23 cellular contexts compared by ENCODE assay signal in genomic region chr2:112166801-112167499, GRCh38. TPM values are rescaled to one million over a fixed set of nuclear protein-coding genes. Genes with fewer than 3 reads are reported as not detected.
DNase-seq lines count a peak whose midpoint lies in the region; ATAC-seq and TF ChIP-seq lines count a peak whose summit lies in the region.
"Had no signal": no experiment of that assay in that cellular context is flagged by ENCODE, and none has a peak within 500 bp of the region (broad histone marks: within the 10 kb centered on the region; RNA-seq: fewer than 3 reads in every experiment).

No MANE protein-coding gene starts in this region.

- intact Hi-C loops in uterus (cut with DNase I; ENCODE audit: low total_unique reads): no loop called here

- no peaks in the 10 kb centered on the region for H3K27me3 ChIP-seq in CD4-positive, CD25-positive, alpha-beta regulatory T cell (ENCODE audit: control insufficient read depth, insufficient read depth, low read length)
- H3K27me3 ChIP-seq in uterus: no peaks in the 10 kb centered on the region
- H3K27me3 ChIP-seq: BE2C, body of pancreas, neural progenitor cell, stomach, tibial nerve had no signal

- peaks cover 6% of the 10 kb centered on the region for H3K4me1 Mint-ChIP-seq in activated CD4-positive, alpha-beta T cell treated with anti-CD3 and anti-CD28 coated beads, Interleukin-2, amount 10 ng/mL, durations not matched to agents 7 days and 5 days
- peaks cover 6 to 18% (median 9%) of the 10 kb centered on the region in 4 donors for H3K4me1 Mint-ChIP-seq in CD4-positive, CD25-positive, alpha-beta regulatory T cell
- peaks cover 22% of the 10 kb centered on the region for H3K4me1 Mint-ChIP-seq in activated T-cell treated with anti-CD3 and anti-CD28 coated beads, Interleukin-2, amount 50 U/mL, for 72 hours (ENCODE audit: low read depth)
- H3K4me1 Mint-ChIP-seq: activated B cell treated with CpG ODN at 0.5 μM for 24 hours had no signal

- H3K36me3 ChIP-seq in CD4-positive, CD25-positive, alpha-beta regulatory T cell (ENCODE audit: control insufficient read depth, insufficient read depth, low read length): no peaks in the 10 kb centered on the region
- H3K36me3 ChIP-seq in uterus: no peaks in the 10 kb centered on the region
- H3K36me3 ChIP-seq: BE2C, lower lobe of right lung, neural progenitor cell, stomach, tibial nerve had no signal

- no peak overlapping the region for H3K27ac Mint-ChIP-seq in activated CD4-positive, alpha-beta T cell treated with anti-CD3 and anti-CD28 coated beads, Interleukin-2, amount 10 ng/mL, durations not matched to agents 7 days and 5 days
- H3K27ac Mint-ChIP-seq in CD4-positive, CD25-positive, alpha-beta regulatory T cell: peak overlapping the region; percentile 61 to 92 (median 72)
- peak overlapping the region; percentile 16 for H3K27ac Mint-ChIP-seq in activated T-cell treated with anti-CD3 and anti-CD28 coated beads, Interleukin-2, amount 50 U/mL, for 72 hours
- H3K27ac Mint-ChIP-seq: activated B cell treated with CpG ODN at 0.5 μM for 24 hours, neural progenitor cell had no signal

- CTCF ChIA-PET in activated CD4-positive, alpha-beta T cell treated with anti-CD3 and anti-CD28 coated beads, Interleukin-2, amount 10 ng/mL, durations not matched to agents 7 days and 5 days (lab: Charles Lee): no interaction called here

- no peaks in the 10 kb centered on the region for H3K9me3 Mint-ChIP-seq in activated CD4-positive, alpha-beta T cell treated with anti-CD3 and anti-CD28 coated beads, Interleukin-2, amount 10 ng/mL, durations not matched to agents 7 days and 5 days
- H3K9me3 Mint-ChIP-seq in CD4-positive, CD25-positive, alpha-beta regulatory T cell: no peaks in the 10 kb centered on the region
- no peaks in the 10 kb centered on the region for H3K9me3 Mint-ChIP-seq in activated T-cell treated with anti-CD3 and anti-CD28 coated beads, Interleukin-2, amount 50 U/mL, for 72 hours
- H3K9me3 Mint-ChIP-seq: activated B cell treated with CpG ODN at 0.5 μM for 24 hours; effector memory CD8-positive, alpha-beta T cell; neural progenitor cell had no signal

- peaks cover 8% of the 10 kb centered on the region for H3K4me1 ChIP-seq in CD4-positive, CD25-positive, alpha-beta regulatory T cell (ENCODE audit: control insufficient read depth, insufficient read depth, low read length, poor library complexity, severe bottlenecking)
- H3K4me1 ChIP-seq in uterus: no peaks in the 10 kb centered on the region
- H3K4me1 ChIP-seq: BE2C, body of pancreas, lower lobe of right lung, neural progenitor cell, psoas muscle, stomach, tibial nerve had no signal

- no peak for TF ChIP-seq CTCF in uterus (IDR thresholded peaks at IDR 0.05)

- no peak overlapping the region for H3K4me3 ChIP-seq in CD4-positive, CD25-positive, alpha-beta regulatory T cell (ENCODE audit: low read depth, low read length)
- H3K4me3 ChIP-seq in uterus: no peak overlapping the region
- H3K4me3 ChIP-seq: body of pancreas, lower lobe of right lung, neural progenitor cell, psoas muscle, skin epidermis, stomach, tibial nerve had no signal

- ATAC-seq in CD4-positive, CD25-positive, alpha-beta regulatory T cell (ENCODE audit: low read depth in 2 of 2): peak; percentile 82 to 86
- ATAC-seq in activated T-cell treated with anti-CD3 and anti-CD28 coated beads, Interleukin-2, amount 50 U/mL, for 72 hours (replicated peaks in 1 of 2): peak; percentile 71 to 75
- no peak for ATAC-seq in left lobe of liver
- ATAC-seq: body of pancreas; effector memory CD8-positive, alpha-beta T cell; lower lobe of right lung; psoas muscle had no signal

- no peak for TF ChIP-seq POLR2A in uterus (IDR thresholded peaks at IDR 0.05)

- H3K27me3 Mint-ChIP-seq in activated CD4-positive, alpha-beta T cell treated with anti-CD3 and anti-CD28 coated beads, Interleukin-2, amount 10 ng/mL, durations not matched to agents 7 days and 5 days: no peaks in the 10 kb centered on the region
- peaks cover 5% of the 10 kb centered on the region for H3K27me3 Mint-ChIP-seq in CD4-positive, CD25-positive, alpha-beta regulatory T cell
- H3K27me3 Mint-ChIP-seq in activated T-cell treated with anti-CD3 and anti-CD28 coated beads, Interleukin-2, amount 50 U/mL, for 72 hours (ENCODE audit: low read depth): no peaks in the 10 kb centered on the region
- H3K27me3 Mint-ChIP-seq: activated B cell treated with CpG ODN at 0.5 μM for 24 hours had no signal

- no peaks in the 10 kb centered on the region for H3K36me3 Mint-ChIP-seq in activated CD4-positive, alpha-beta T cell treated with anti-CD3 and anti-CD28 coated beads, Interleukin-2, amount 10 ng/mL, durations not matched to agents 7 days and 5 days (ENCODE audit: low read depth)
- H3K36me3 Mint-ChIP-seq in CD4-positive, CD25-positive, alpha-beta regulatory T cell: no peaks in the 10 kb centered on the region
- H3K36me3 Mint-ChIP-seq in activated T-cell treated with anti-CD3 and anti-CD28 coated beads, Interleukin-2, amount 50 U/mL, for 72 hours (ENCODE audit: insufficient read depth in 2 of 2): no peaks in the 10 kb centered on the region

- H3K27ac ChIP-seq in CD4-positive, CD25-positive, alpha-beta regulatory T cell (ENCODE audit: insufficient read depth, low read length, poor library complexity, severe bottlenecking): no peak overlapping the region
- H3K27ac ChIP-seq in uterus: no peak overlapping the region
- H3K27ac ChIP-seq: body of pancreas, lower lobe of right lung, neural progenitor cell, psoas muscle, skin epidermis, stomach, tibial nerve had no signal

- POLR2A ChIA-PET in activated CD4-positive, alpha-beta T cell treated with anti-CD3 and anti-CD28 coated beads, Interleukin-2, amount 10 ng/mL, durations not matched to agents 7 days and 5 days (lab: Charles Lee): no interaction called here

- H3K4me3 Mint-ChIP-seq in activated CD4-positive, alpha-beta T cell treated with anti-CD3 and anti-CD28 coated beads, Interleukin-2, amount 10 ng/mL, durations not matched to agents 7 days and 5 days: no peak overlapping the region
- H3K4me3 Mint-ChIP-seq in CD4-positive, CD25-positive, alpha-beta regulatory T cell: peak overlapping the region in 3 of 4 donors; percentile 2 to 29 (median 8)
- peak overlapping the region in 1 of 2 donors; percentile 18 for H3K4me3 Mint-ChIP-seq in activated T-cell treated with anti-CD3 and anti-CD28 coated beads, Interleukin-2, amount 50 U/mL, for 72 hours
- H3K4me3 Mint-ChIP-seq: activated B cell treated with CpG ODN at 0.5 μM for 24 hours; effector memory CD8-positive, alpha-beta T cell; neural progenitor cell had no signal

- no peaks in the 10 kb centered on the region for H3K9me3 ChIP-seq in CD4-positive, CD25-positive, alpha-beta regulatory T cell (ENCODE audit: control insufficient read depth in 2 of 2, low read length in 2 of 2)
- no peaks in the 10 kb centered on the region for H3K9me3 ChIP-seq in uterus
- H3K9me3 ChIP-seq: BE2C, body of pancreas, lower lobe of right lung, psoas muscle, stomach, tibial nerve had no signal

- DNase-seq in activated CD4-positive, alpha-beta T cell treated with anti-CD3 and anti-CD28 coated beads for 4 hours: peak; percentile 19 to 37
- no peak for DNase-seq in activated CD4-positive, alpha-beta T cell treated with anti-CD3 and anti-CD28 coated beads, Interleukin-2, amount 10 ng/mL, durations not matched to agents 7 days and 5 days
- peak in 1 of 3 donors; percentile 72 for DNase-seq in CD4-positive, CD25-positive, alpha-beta regulatory T cell
- peak in 1 of 2 donors; percentile 38 for DNase-seq in activated T-cell treated with anti-CD3 and anti-CD28 coated beads, Interleukin-2, amount 50 U/mL, for 72 hours
- DNase-seq in left lobe of liver (ENCODE audit: low spot score) (peak; percentile 30), amygdala (lab: John Stamatoyannopoulos, UW) (no peak), uterus (no peak), DMS53 (lab: John Stamatoyannopoulos, UW) (no peak)
- DNase-seq: activated B cell treated with CpG ODN at 0.5 μM for 24 hours; BE2C; body of pancreas; effector memory CD8-positive, alpha-beta T cell; HCEC 1CT; lower lobe of right lung; MM.1S; NCI-H1417 treated with DMSO at 0.1 percent for 48 hours; NCI-H524 treated with DMSO at 0.1 percent for 48 hours; psoas muscle; stomach had no signal

RNA-seq across cellular contexts. Expression of gene FBLN7, which starts 28.8 kb away (rescaled TPM):
- 1 to 10 TPM; 7.9 to 8.3 TPM for total RNA-seq in activated CD4-positive, alpha-beta T cell treated with anti-CD3 and anti-CD28 coated beads, Interleukin-2, amount 10 ng/mL, durations not matched to agents 7 days and 5 days
- 19.3 TPM for total RNA-seq in CD4-positive, CD25-positive, alpha-beta regulatory T cell
- 10 to 100 TPM; 29.9 to 40.2 (median 36.5) TPM for polyA plus RNA-seq in CD4-positive, CD25-positive, alpha-beta regulatory T cell
- total RNA-seq in activated T-cell treated with anti-CD3 and anti-CD28 coated beads, Interleukin-2, amount 50 U/mL, for 72 hours: 10 to 100 TPM; 22.3 to 30.6 TPM
- total RNA-seq in left lobe of liver (5.1 TPM), uterus (10 to 100 TPM in 1 of 4 donors, 1 to 10 TPM in 3; 4.4 to 11.8 (median 7.9) TPM)
- polyA plus RNA-seq: keratinocyte had no signal

Comparison
In these comparisons a context has a peak if more than half of its experiments do, and no peak if none do; other contexts are left out.
1. DNase-seq: peak in activated CD4-positive, alpha-beta T cell treated with anti-CD3 and anti-CD28 coated beads for 4 hours (2 of 2) and left lobe of liver (single experiment); none in activated CD4-positive, alpha-beta T cell treated with anti-CD3 and anti-CD28 coated beads, Interleukin-2, amount 10 ng/mL, durations not matched to agents 7 days and 5 days (single experiment), amygdala (0 of 56), uterus (0 of 2) and DMS53 (single experiment).